In the genomic region with DNA sequence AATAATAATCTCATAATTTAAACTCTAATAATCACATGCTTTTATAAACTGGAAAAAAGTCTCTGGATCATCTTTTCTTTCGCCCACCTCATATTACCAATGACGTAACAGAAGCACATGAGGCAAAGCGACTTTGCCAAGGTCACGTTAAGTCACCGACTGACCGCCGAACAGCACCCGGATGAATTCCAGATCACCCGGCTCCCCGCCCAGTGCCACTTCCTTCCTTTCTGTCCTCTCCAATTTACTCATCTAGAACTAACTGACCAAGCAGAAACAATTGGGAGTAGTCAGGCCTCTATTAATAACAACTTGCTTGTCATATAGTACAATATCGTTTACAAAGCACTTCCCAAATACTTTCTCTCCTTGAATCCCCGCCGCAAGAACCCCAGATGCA, we compare ENCODE assay signal across 16 cellular contexts. TPM values are rescaled to one million over a fixed set of nuclear protein-coding genes. Genes with fewer than 3 reads are reported as not detected.
DNase-seq lines count a peak whose midpoint lies in the region; ATAC-seq, FAIRE-seq and TF ChIP-seq lines count a peak whose summit lies in the region.
"Had no signal": no experiment of that assay in that cellular context is flagged by ENCODE, and none has a peak within 500 bp of the region (broad histone marks: within the 10 kb centered on the region; RNA-seq: fewer than 3 reads in every experiment).

No MANE protein-coding gene starts in this region.

- no peaks in the 10 kb centered on the region for H3K9me3 ChIP-seq in kidney (ENCODE audit: control insufficient read depth in 1 of 2, low read length in 2 of 2)
- H3K9me3 ChIP-seq: Caco-2 had no signal

- no peak overlapping the region for H3K9ac ChIP-seq in kidney (ENCODE audit: low read length in 2 of 2)

- ATAC-seq in Right ventricle myocardium inferior = peak; percentile 84
- peak; percentile 76 to 78 for ATAC-seq in left cardiac atrium
- ATAC-seq in HG03196 (IDR thresholded peaks at IDR 0.05; ENCODE audit: unreplicated experiment) = no peak
- ATAC-seq: CD8-positive, alpha-beta T cell had no signal

- intact Hi-C loops in Right ventricle myocardium inferior (cut with DNase I) = loop anchor here (5.0 kb wide), 1 partner anchor 69 kb away; no protein-coding TSS in a partner anchor
- intact Hi-C loops in cardiac septum (cut with DNase I) = no loop called here
- intact Hi-C loops in left cardiac atrium (cut with DNase I) = no loop called here
- intact Hi-C loops in kidney (cut with DNase I) = no loop called here

- FAIRE-seq in kidney (lab: Jason Lieb, UNC) = no peak

- no peak overlapping the region for H3K27ac ChIP-seq in kidney (ENCODE audit: low read depth in 2 of 2, low read length in 2 of 2)
- H3K27ac ChIP-seq: 22Rv1 had no signal

- H3K4me1 ChIP-seq in kidney (ENCODE audit: control insufficient read depth in 1 of 2, insufficient read depth in 1 of 2, low read depth in 1 of 2, low read length in 2 of 2) = no peaks in the 10 kb centered on the region
- H3K4me1 ChIP-seq: Caco-2 had no signal

- no peak overlapping the region for H3K4me3 ChIP-seq in kidney (ENCODE audit: low read length in 2 of 2)

- no peaks in the 10 kb centered on the region for H3K36me3 ChIP-seq in kidney (ENCODE audit: control insufficient read depth in 1 of 2, insufficient read depth in 2 of 2, low read length in 2 of 2)

- TF ChIP-seq CTCF in kidney (IDR thresholded peaks at IDR 0.05; ENCODE audit: borderline replicate concordance, extremely low read depth, insufficient read depth) = no peak

- DNase-seq in Right ventricle myocardium inferior (ENCODE audit: missing footprints) (no peak), cardiac septum (ENCODE audit: low spot score) (no peak), left cardiac atrium (peak; percentile 44), kidney (peak; percentile 48), T1000 (lab: John Stamatoyannopoulos, UW) (no peak)
- no peak for DNase-seq in activated CD8-positive, alpha-beta memory T cell treated with anti-CD3 and anti-CD28 coated beads for 24 hours
- DNase-seq: Caco-2; CD8-positive, alpha-beta T cell; DMS53; GF-D8; HCEC 1CT; HFFc6; IMR-90 had no signal

RNA-seq across cellular contexts. Expression of a gene that starts 21.1 kb away (rescaled TPM):
- total RNA-seq in Right ventricle myocardium inferior (340 TPM), cardiac septum (45.1 TPM), left cardiac atrium (100 to 1,000 TPM; 245 to 291 TPM), kidney (1.8 TPM)
- polyA plus RNA-seq in kidney (ENCODE audit: insufficient read depth, low read depth, low replicate concordance) = 3.7 TPM
- total RNA-seq: CD8-positive, alpha-beta T cell; HFFc6; IMR-90 had no signal
- polyA plus RNA-seq: CD14-positive monocyte, IMR-90 had no signal

Comparison
In these comparisons a context has a peak if more than half of its experiments do, and no peak if none do; other contexts are left out.
1. DNase-seq: peak in left cardiac atrium (single experiment) and kidney (single experiment); none in Right ventricle myocardium inferior (single experiment), cardiac septum (single experiment), activated CD8-positive, alpha-beta memory T cell treated with anti-CD3 and anti-CD28 coated beads for 24 hours (single experiment) and T1000 (single experiment).
2. RNA of a gene that starts 21.1 kb away (total RNA-seq): 340 TPM in Right ventricle myocardium inferior (single experiment), 245 to 291 TPM in left cardiac atrium and 45.1 TPM in cardiac septum (single experiment); 1.8 TPM in kidney (single experiment); every median in the first group is over 10 times any median in the second.